In the genomic region with DNA sequence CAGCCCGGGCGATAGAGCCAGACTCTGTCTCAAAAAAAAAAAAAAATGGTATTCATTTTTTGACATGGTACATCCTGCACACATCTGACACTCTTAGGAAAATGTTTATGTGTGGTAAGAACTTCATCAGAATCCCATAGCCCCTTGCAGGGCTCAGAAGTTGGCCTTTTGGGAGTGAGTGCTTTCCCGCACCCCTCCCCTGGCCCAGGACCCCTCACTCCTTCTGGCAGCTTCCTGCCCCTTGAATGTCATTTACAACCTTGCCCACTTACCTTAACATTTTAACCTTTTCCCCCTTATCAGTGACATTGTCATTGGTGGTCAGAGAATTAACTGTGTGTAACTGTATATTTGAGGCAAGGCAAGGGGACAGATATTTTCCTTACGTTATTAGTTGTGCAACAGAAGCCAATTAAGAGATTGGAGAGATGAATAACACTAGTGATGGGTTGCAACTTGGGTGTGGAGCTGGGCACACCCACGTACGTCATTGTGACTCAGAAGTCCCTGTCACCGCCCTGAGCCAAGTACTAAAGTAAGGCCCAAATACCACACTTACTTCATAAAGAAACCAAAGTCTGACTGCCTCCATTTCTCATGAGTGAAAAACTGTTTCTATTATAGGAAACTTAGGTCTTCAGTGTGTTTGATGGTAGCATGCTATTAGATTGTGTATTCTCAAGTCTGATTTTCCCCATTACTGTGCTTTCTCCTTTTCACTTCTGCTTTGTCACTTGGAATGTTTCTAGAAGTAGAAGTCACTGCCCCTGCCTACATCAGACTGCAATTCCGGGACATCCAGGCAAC, we compare ENCODE assay signal across 1 cellular context.
TF ChIP-seq lines count a peak whose summit lies in the region.

No MANE protein-coding gene starts in this region.

TF ChIP-seq in GM12878, 131 proteins besides CTCF, POLR2A, EP300 and RAD21 (continued from another document):
- TF ChIP-seq, protein P1, sequence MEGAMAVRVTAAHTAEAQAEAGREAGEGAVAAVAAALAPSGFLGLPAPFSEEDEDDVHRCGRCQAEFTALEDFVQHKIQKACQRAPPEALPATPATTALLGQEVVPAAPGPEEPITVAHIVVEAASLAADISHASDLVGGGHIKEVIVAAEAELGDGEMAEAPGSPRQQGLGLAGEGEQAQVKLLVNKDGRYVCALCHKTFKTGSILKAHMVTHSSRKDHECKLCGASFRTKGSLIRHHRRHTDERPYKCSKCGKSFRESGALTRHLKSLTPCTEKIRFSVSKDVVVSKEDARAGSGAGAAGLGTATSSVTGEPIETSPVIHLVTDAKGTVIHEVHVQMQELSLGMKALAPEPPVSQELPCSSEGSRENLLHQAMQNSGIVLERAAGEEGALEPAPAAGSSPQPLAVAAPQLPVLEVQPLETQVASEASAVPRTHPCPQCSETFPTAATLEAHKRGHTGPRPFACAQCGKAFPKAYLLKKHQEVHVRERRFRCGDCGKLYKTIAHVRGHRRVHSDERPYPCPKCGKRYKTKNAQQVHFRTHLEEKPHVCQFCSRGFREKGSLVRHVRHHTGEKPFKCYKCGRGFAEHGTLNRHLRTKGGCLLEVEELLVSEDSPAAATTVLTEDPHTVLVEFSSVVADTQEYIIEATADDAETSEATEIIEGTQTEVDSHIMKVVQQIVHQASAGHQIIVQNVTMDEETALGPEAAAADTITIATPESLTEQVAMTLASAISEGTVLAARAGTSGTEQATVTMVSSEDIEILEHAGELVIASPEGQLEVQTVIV (IDR thresholded peaks at IDR 0.05; ENCODE audit: borderline replicate concordance, partially characterized antibody), result no peak
- peak; percentile 83 for TF ChIP-seq DPF2 (IDR thresholded peaks at IDR 0.05)
- TF ChIP-seq ZNF217 (IDR thresholded peaks at IDR 0.05), result peak; percentile 68; the same call in 1 of the 2 replicates
- 0 out of 2 replicates have a peak, but pooled peaks have one; percentile 23 for TF ChIP-seq TCF3 (IDR thresholded peaks at IDR 0.05; ENCODE audit: borderline replicate concordance, insufficient read depth, low read depth, low read length)
- TF ChIP-seq SRF (IDR thresholded peaks at IDR 0.05; ENCODE audit: low read depth in 2 of 2, low read length in 2 of 2), result no peak
- TF ChIP-seq, protein P2, sequence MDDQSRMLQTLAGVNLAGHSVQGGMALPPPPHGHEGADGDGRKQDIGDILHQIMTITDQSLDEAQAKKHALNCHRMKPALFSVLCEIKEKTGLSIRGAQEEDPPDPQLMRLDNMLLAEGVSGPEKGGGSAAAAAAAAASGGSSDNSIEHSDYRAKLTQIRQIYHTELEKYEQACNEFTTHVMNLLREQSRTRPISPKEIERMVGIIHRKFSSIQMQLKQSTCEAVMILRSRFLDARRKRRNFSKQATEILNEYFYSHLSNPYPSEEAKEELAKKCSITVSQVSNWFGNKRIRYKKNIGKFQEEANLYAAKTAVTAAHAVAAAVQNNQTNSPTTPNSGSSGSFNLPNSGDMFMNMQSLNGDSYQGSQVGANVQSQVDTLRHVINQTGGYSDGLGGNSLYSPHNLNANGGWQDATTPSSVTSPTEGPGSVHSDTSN (IDR thresholded peaks at IDR 0.05; ENCODE audit: insufficient replicate concordance, low read depth, low read length), result no peak
- peak; percentile 65 for TF ChIP-seq BCL11A (IDR thresholded peaks at IDR 0.05; ENCODE audit: low read depth, low read length)
- TF ChIP-seq MEF2B (IDR thresholded peaks at IDR 0.05; ENCODE audit: partially characterized antibody, poor library complexity, severe bottlenecking), result peak; percentile 98
- TF ChIP-seq IKZF1 (conservative IDR thresholded peaks at IDR 0.05), result peak; percentile 91
- no peak for TF ChIP-seq SIX5 (IDR thresholded peaks at IDR 0.05; ENCODE audit: low read depth, low read length, severe bottlenecking)
- TF ChIP-seq NBN (IDR thresholded peaks at IDR 0.05), result peak; percentile 93
- no peak for TF ChIP-seq HCFC1 (IDR thresholded peaks at IDR 0.05; ENCODE audit: low read length)
- TF ChIP-seq TAF1 (IDR thresholded peaks at IDR 0.05; ENCODE audit: borderline replicate concordance, low read depth, low read length), result no peak
- peak; percentile 7 for TF ChIP-seq RELA (IDR thresholded peaks at IDR 0.05; ENCODE audit: borderline replicate concordance, partially characterized antibody)
- TF ChIP-seq CEBPB (IDR thresholded peaks at IDR 0.05; ENCODE audit: borderline replicate concordance in 1 of 2, low read depth in 2 of 2, low read length in 2 of 2), result no peak
- peak; percentile 42; the same call in 1 of the 2 replicates for TF ChIP-seq IRF4 (IDR thresholded peaks at IDR 0.05; ENCODE audit: low read depth, low read length)
- no peak for TF ChIP-seq ZNF384 (IDR thresholded peaks at IDR 0.05; ENCODE audit: borderline replicate concordance, low read depth, low read length)
- peak; percentile 80; the same call in 1 of the 2 replicates for TF ChIP-seq STAT3 (IDR thresholded peaks at IDR 0.05; ENCODE audit: low read depth, low read length)
- peak; percentile 76; the same call in 1 of the 2 replicates for TF ChIP-seq NR2F1 (conservative IDR thresholded peaks at IDR 0.05)
- TF ChIP-seq, protein P3, sequence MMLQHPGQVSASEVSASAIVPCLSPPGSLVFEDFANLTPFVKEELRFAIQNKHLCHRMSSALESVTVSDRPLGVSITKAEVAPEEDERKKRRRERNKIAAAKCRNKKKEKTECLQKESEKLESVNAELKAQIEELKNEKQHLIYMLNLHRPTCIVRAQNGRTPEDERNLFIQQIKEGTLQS (IDR thresholded peaks at IDR 0.05; ENCODE audit: borderline replicate concordance, extremely low read depth, low read depth, low read length), result no peak
- no peak for TF ChIP-seq HDGF (IDR thresholded peaks at IDR 0.05)
- no peak for TF ChIP-seq NFYA (IDR thresholded peaks at IDR 0.05; ENCODE audit: borderline replicate concordance, low read depth, low read length)
- TF ChIP-seq POU2F2 (IDR thresholded peaks at IDR 0.05; ENCODE audit: borderline replicate concordance, low read depth, low read length), result peak; percentile 64; the same call in 2 of the 3 replicates
